Comparison of ENCODE assay signal across 9 cellular contexts in the genomic region with DNA sequence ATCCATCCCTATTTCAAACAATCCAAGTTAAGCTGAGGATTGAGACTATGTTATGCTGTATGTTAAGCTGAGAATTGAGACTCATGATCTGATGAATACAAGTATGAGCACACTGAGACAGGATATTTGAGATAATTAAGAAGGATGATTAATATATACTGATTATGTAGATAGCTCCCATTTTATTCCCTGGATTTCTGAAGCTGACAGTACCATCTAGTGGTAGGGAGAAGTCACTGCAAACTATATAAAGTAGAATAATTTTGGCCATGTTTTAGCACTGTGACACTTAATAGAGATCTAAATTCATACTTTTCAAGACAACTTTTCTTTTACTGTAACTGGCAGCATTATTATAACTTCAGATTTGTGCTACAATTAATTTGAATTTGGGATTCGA. TPM values are rescaled to one million over a fixed set of nuclear protein-coding genes. Genes with fewer than 3 reads are reported as not detected.
DNase-seq lines count a peak whose midpoint lies in the region; ATAC-seq and TF ChIP-seq lines count a peak whose summit lies in the region.
"Had no signal": no experiment of that assay in that cellular context is flagged by ENCODE, and none has a peak within 500 bp of the region (broad histone marks: within the 10 kb centered on the region; RNA-seq: fewer than 3 reads in every experiment).

No MANE protein-coding gene starts in this region.

- H3K4me3 ChIP-seq in AG04450 (ENCODE audit: low read depth, low read length) (no peak overlapping the region), SK-N-SH (ENCODE audit: low read depth in 2 of 2, low read length in 1 of 2) (no peak overlapping the region)
- H3K4me3 ChIP-seq: HAP-1 had no signal

- H3K4me2 ChIP-seq in SK-N-SH = no peak overlapping the region

- H3K27me3 ChIP-seq in AG04450 (ENCODE audit: control insufficient read depth, insufficient read depth, low read length) (no peaks in the 10 kb centered on the region), SK-N-SH (ENCODE audit: insufficient read depth) (no peaks in the 10 kb centered on the region)

- 27% methylated on average over 1 of the region's 1 CpG for WGBS in SK-N-SH (ENCODE audit: low lambda C conversion rate)

- no peak overlapping the region for H3K9ac ChIP-seq in SK-N-SH

- TF ChIP-seq CTCF in AG04450 (IDR thresholded peaks at IDR 0.05; ENCODE audit: low read depth, low read length) (peak; percentile 59), GM12874 (IDR thresholded peaks at IDR 0.05; ENCODE audit: insufficient read depth, low read depth, low read length) (peak; percentile 29; the same call in 1 of the 2 replicates), SK-N-SH (IDR thresholded peaks at IDR 0.05) (peak; percentile 93)

- TF ChIP-seq RAD21 in SK-N-SH (IDR thresholded peaks at IDR 0.05; ENCODE audit: low read length) = peak; percentile 71

- POLR2A ChIA-PET in AG04450 (lab: Yijun Ruan, JAX) (no interaction called here), SK-N-SH (lab: Yijun Ruan, JAX) (no interaction called here)

- TF ChIP-seq EP300 in SK-N-SH (IDR thresholded peaks at IDR 0.05; ENCODE audit: borderline replicate concordance in 1 of 2, low read depth in 1 of 2, low read length in 1 of 2) = no peak

- H3K9me2 ChIP-seq in SK-N-SH = no peaks in the 10 kb centered on the region

- no peaks in the 10 kb centered on the region for H4K20me1 ChIP-seq in SK-N-SH (ENCODE audit: insufficient read depth)

- TF ChIP-seq POLR2A in GM18505 (IDR thresholded peaks at IDR 0.05; ENCODE audit: borderline replicate concordance, extremely low read depth, insufficient read depth, insufficient read length) = no peak

- peaks cover 16 to 49% of the 10 kb centered on the region in 2 experiments for H3K36me3 ChIP-seq in SK-N-SH (replicated peaks in 1 of 2; ENCODE audit: control insufficient read depth in 1 of 2, insufficient read depth in 2 of 2, low read length in 1 of 2)

- CTCF ChIA-PET in AG04450 (lab: Charles Lee) = interaction anchor here (0.7 to 3.2 kb wide), 19 partner anchors 8 to 604 kb away, joined by 3 to 37 read pairs (median 5); no protein-coding TSS in a partner anchor
- CTCF ChIA-PET in SK-N-SH (lab: Yijun Ruan, JAX) = interaction anchor here (0.5 to 3.3 kb wide), 29 partner anchors 10 to 612 kb away, joined by 3 to 24 read pairs (median 4); no protein-coding TSS in a partner anchor

- DNase-seq in AG04450 (ENCODE audit: low read depth, low spot score) (no peak), SK-N-SH (peak; percentile 38), iPS-NIHi11 (ENCODE audit: low spot score) (peak; percentile 8), foreskin melanocyte (no peak)

- no peaks in the 10 kb centered on the region; a peak in 1 of 4 replicates for H3K4me1 ChIP-seq in SK-N-SH (ENCODE audit: control insufficient read depth in 1 of 2, insufficient read depth in 2 of 2, low read depth in 1 of 2, low read length in 1 of 2)

- peaks cover 7% of the 10 kb centered on the region; the same call in 1 of the 2 replicates for H3K79me2 ChIP-seq in SK-N-SH (ENCODE audit: insufficient read depth)

- no peak overlapping the region for H2AFZ ChIP-seq in SK-N-SH (ENCODE audit: low read depth)

- no peaks in the 10 kb centered on the region for H3K9me3 ChIP-seq in AG04450 (ENCODE audit: control insufficient read depth, insufficient read depth, low read length)
- no peaks in the 10 kb centered on the region for H3K9me3 ChIP-seq in SK-N-SH
- H3K9me3 ChIP-seq: HAP-1 had no signal

- peaks cover 17% of the 10 kb centered on the region for H3F3A ChIP-seq in SK-N-SH (replicated peaks; ENCODE audit: insufficient read depth)

- H3K27ac ChIP-seq in AG04450 (ENCODE audit: low read depth, low read length) = no peak overlapping the region
- H3K27ac ChIP-seq in SK-N-SH (ENCODE audit: low read depth in 2 of 2, low read length in 1 of 2) = peak overlapping the region in 1 of 2 experiments; percentile 58; a peak in 1 of 4 replicates

- ATAC-seq in GM18517 (IDR thresholded peaks at IDR 0.05; ENCODE audit: unreplicated experiment) (no peak), GM19452 (IDR thresholded peaks at IDR 0.05; ENCODE audit: unreplicated experiment) (no peak), GM18505 (IDR thresholded peaks at IDR 0.05; ENCODE audit: unreplicated experiment) (no peak)

TF ChIP-seq in SK-N-SH, 30 proteins besides CTCF, POLR2A, EP300 and RAD21:
- TF ChIP-seq CHD2 (IDR thresholded peaks at IDR 0.05; ENCODE audit: low read length, partially characterized antibody) (no peak), FOSL2 (IDR thresholded peaks at IDR 0.05; ENCODE audit: borderline replicate concordance, low read depth) (no peak), GATA2 (CRISPR knock-in tag; IDR thresholded peaks at IDR 0.05) (peak; percentile 18; the same call in 1 of the 2 replicates), SMC3 (IDR thresholded peaks at IDR 0.05; ENCODE audit: low read depth, low read length) (peak; percentile 29)
TF ChIP-seq in SK-N-SH: peak in this region for 2.

RNA-seq across cellular contexts. Expression of gene PHF6, which starts 23.1 kb away (rescaled TPM):
- polyA plus RNA-seq in AG04450 (2011; rRNA removed) (15.1 and 16.1 TPM in 2 replicates), SK-N-SH (2012; rRNA removed) (5.5 and 7.5 TPM in 2 replicates)
- polyA minus RNA-seq in AG04450 (2011; rRNA and poly(A)+ RNA removed) = 9.4 and 18.9 TPM in 2 replicates
- 10.9 and 12.3 TPM in 2 replicates for polyA plus RNA-seq in SK-N-SH (2012; cell fraction: cytosol; rRNA removed)
- 2.7 and 8.1 TPM in 2 replicates for polyA plus RNA-seq in SK-N-SH (2012; cell fraction: nucleus; rRNA removed)

Comparison
In these comparisons a context has a peak if more than half of its experiments do, and no peak if none do; other contexts are left out.
1. DNase-seq: peak in SK-N-SH (single experiment) and iPS-NIHi11 (single experiment); none in AG04450 (single experiment) and foreskin melanocyte (single experiment).
2. CTCF ChIP-seq: peak in every context shown above with its lines; median percentile 93 in SK-N-SH; 59 in AG04450; 29 in GM12874.